29 cellular contexts compared by ENCODE assay signal in the genomic region with DNA sequence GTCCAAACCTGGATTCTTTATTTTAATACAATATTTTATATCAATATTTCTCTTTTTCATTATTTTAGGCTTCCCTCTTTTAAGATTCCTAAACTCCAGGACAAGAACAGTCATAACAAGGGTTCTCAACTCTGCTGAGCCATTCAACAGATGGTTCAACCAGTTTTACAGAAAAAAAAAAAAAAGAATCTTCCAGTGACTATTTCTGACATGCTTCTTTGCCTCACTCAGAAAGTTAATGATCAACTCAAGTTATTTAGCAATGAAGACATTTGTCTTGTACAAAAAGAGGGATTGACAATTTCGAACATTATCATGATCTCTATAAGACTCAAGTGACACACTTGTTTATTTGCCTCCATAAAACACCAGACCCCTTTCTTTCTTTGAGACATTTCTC.
"Had no signal": no experiment of that assay in that cellular context is flagged by ENCODE, and none has a peak within 500 bp of the region (broad histone marks: within the 10 kb centered on the region; RNA-seq: fewer than 3 reads in every experiment).

No MANE protein-coding gene starts in this region.

- H3K9me3 ChIP-seq: neutrophil, psoas muscle, right lobe of liver, sigmoid colon, suprapubic skin, testis, tibial artery, transverse colon, upper lobe of right lung, uterus had no signal

- H3K4me1 ChIP-seq: parathyroid adenoma, psoas muscle, right lobe of liver, sigmoid colon, spleen, suprapubic skin, testis, tibial artery, transverse colon, upper lobe of right lung, uterus had no signal

- H3K27ac ChIP-seq: neutrophil, parathyroid adenoma, psoas muscle, right lobe of liver, sigmoid colon, spleen, suprapubic skin, testis, tibial artery, transverse colon, upper lobe of right lung, uterus had no signal

- H3K27me3 ChIP-seq: neutrophil, right lobe of liver, sigmoid colon, spleen, suprapubic skin, testis, tibial artery, transverse colon, upper lobe of right lung, uterus had no signal

- DNase-seq: naive thymus-derived CD4-positive, alpha-beta T cell; nephron progenitor cell; nucleus accumbens; posterior cingulate gyrus; psoas muscle; right cardiac atrium; right lobe of liver; sigmoid colon; spleen; stimulated activated CD4-positive, alpha-beta T cell treated with anti-CD3 and anti-CD28 coated beads, Interleukin-12 subunit alpha, Interleukin-12 subunit beta, amount 100 ng/mL, for 4 hours; stimulated activated CD4-positive, alpha-beta T cell treated with anti-CD3 and anti-CD28 coated beads, Interleukin-1b, Interleukin-23, amount 100 ng/mL, for 48 hours; stimulated activated CD4-positive, alpha-beta T cell treated with anti-CD3 and anti-CD28 coated beads, Interleukin-4, amount 100 ng/mL, for 1 hour; stimulated activated CD4-positive, alpha-beta T cell treated with anti-CD3 and anti-CD28 coated beads, Interleukin-4, amount 100 ng/mL, for 4 hours; stimulated activated CD8-positive, alpha-beta memory T cell treated with anti-CD3 and anti-CD28 coated beads, Interleukin-4, amount 100 ng/mL, for 48 hours; stimulated activated naive CD4-positive, alpha-beta T cell; stimulated activated naive CD8-positive, alpha-beta T cell treated with anti-CD3 and anti-CD28 coated beads, Interleukin-15, amount 100 ng/mL, for 72 hours; stimulated activated naive CD8-positive, alpha-beta T cell treated with anti-CD3 and anti-CD28 coated beads, Interleukin-15, Interleukin-2, amounts not matched to agents 100 U/mL and 50 U/mL, for 24 hours; substantia nigra; testis; tibial artery; transverse colon; upper lobe of right lung; uterus had no signal

- H3K4me3 ChIP-seq: psoas muscle, right lobe of liver, sigmoid colon, smooth muscle cell, spleen, suprapubic skin, testis, tibial artery, transverse colon, upper lobe of right lung, uterus had no signal

- H3K36me3 ChIP-seq: neutrophil, right lobe of liver, sigmoid colon, spleen, suprapubic skin, tibial artery, transverse colon, upper lobe of right lung, uterus had no signal

- ATAC-seq: naive thymus-derived CD4-positive, alpha-beta T cell; natural killer cell treated with Interleukin-12 subunit alpha and Interleukin-12 subunit beta and Interleukin-15 and Interleukin-18, amount 100 ng/mL, for 72 hours; psoas muscle; right cardiac atrium; right lobe of liver; stimulated activated memory B cell treated with anti-CD40 and anti-IgM and Interleukin-4, amounts not matched to agents 10 μg/mL and 1 μg/mL and 100 μg/mL, for 72 hours; stimulated activated naive CD8-positive, alpha-beta T cell treated with anti-CD3 and anti-CD28 coated beads, Interleukin-15, amount 100 ng/mL, for 72 hours; stimulated activated naive CD8-positive, alpha-beta T cell treated with anti-CD3 and anti-CD28 coated beads, Interleukin-15, Interleukin-2, amounts not matched to agents 100 U/mL and 50 U/mL, for 24 hours; upper lobe of right lung had no signal
